Comparison of ENCODE assay signal across 28 cellular contexts in genomic region chr1:94591791-94592565, GRCh38. TPM values are rescaled to one million over a fixed set of nuclear protein-coding genes. Genes with fewer than 3 reads are reported as not detected.
DNase-seq lines count a peak whose midpoint lies in the region; ATAC-seq, FAIRE-seq and TF ChIP-seq lines count a peak whose summit lies in the region.
"Had no signal": no experiment of that assay in that cellular context is flagged by ENCODE, and none has a peak within 500 bp of the region (broad histone marks: within the 10 kb centered on the region; RNA-seq: fewer than 3 reads in every experiment).

No MANE protein-coding gene starts in this region.

- ATAC-seq in A549 (no peak), HG02885 (IDR thresholded peaks at IDR 0.05; ENCODE audit: poor library complexity, unreplicated experiment) (no peak), GM19351 (IDR thresholded peaks at IDR 0.05; ENCODE audit: unreplicated experiment) (no peak)
- ATAC-seq: activated CD8-positive, alpha-beta memory T cell treated with anti-CD3 and anti-CD28 coated beads, Interleukin-2, amount 10 ng/mL, durations not matched to agents 7 days and 5 days; activated naive CD4-positive, alpha-beta T cell treated with anti-CD3 and anti-CD28 coated beads, Interleukin-2, amount 50 U/mL, for 72 hours; body of pancreas; left colon; right cardiac atrium; stimulated activated naive CD8-positive, alpha-beta T cell treated with anti-CD3 and anti-CD28 coated beads, Interleukin-15, amount 100 ng/mL, for 72 hours; T-helper 17 cell; upper lobe of right lung had no signal

- CTCF ChIA-PET in A549 (lab: Yijun Ruan, JAX): interaction anchor here (0.6 kb wide), 1 partner anchor 30 kb away, joined by 3 read pairs; no protein-coding TSS in a partner anchor

- peaks cover 6% of the 10 kb centered on the region for H3K27me3 Mint-ChIP-seq in neural progenitor cell (ENCODE audit: insufficient read depth, low read depth)

- TF ChIP-seq CTCF in A549 (IDR thresholded peaks at IDR 0.05) (no peak), neural progenitor cell (IDR thresholded peaks at IDR 0.05) (no peak)

- H3K9me3 ChIP-seq in A549 (no peaks in the 10 kb centered on the region), neural progenitor cell (ENCODE audit: low read depth) (no peaks in the 10 kb centered on the region)
- H3K9me3 ChIP-seq: BE2C, body of pancreas, colonic mucosa, upper lobe of right lung had no signal

- POLR2A ChIA-PET in A549 (lab: Yijun Ruan, JAX): no interaction called here

- peaks cover 22% of the 10 kb centered on the region for H3F3A ChIP-seq in neural progenitor cell (ENCODE audit: low read depth)

- H3K4me2 ChIP-seq in A549 (no peak overlapping the region), neural progenitor cell (peak overlapping the region; percentile 45)

- no peaks in the 10 kb centered on the region for H3K36me3 ChIP-seq in neural progenitor cell
- H3K36me3 ChIP-seq: BE2C, colonic mucosa, upper lobe of right lung had no signal

- no peaks in the 10 kb centered on the region for H3K79me2 ChIP-seq in neural progenitor cell (ENCODE audit: low read depth)

- H3K27ac ChIP-seq in A549: no peak overlapping the region
- peak overlapping the region; percentile 27 for H3K27ac ChIP-seq in angular gyrus (ENCODE audit: low read depth, low read length)
- peak overlapping the region; percentile 95 for H3K27ac ChIP-seq in neural progenitor cell
- H3K27ac ChIP-seq: body of pancreas, colonic mucosa, upper lobe of right lung had no signal

- H2AFZ ChIP-seq in neural progenitor cell (replicated peaks): peak overlapping the region; percentile 44

- WGBS in A549 (ENCODE audit: missing lambda C conversion rate): 73% methylated on average over 7 of the region's 7 CpGs

- peak overlapping the region; percentile 98 for H3K27ac Mint-ChIP-seq in neural progenitor cell
- H3K27ac Mint-ChIP-seq: activated CD4-positive, alpha-beta T cell treated with anti-CD3 and anti-CD28 coated beads, Interleukin-2, amount 10 ng/mL, durations not matched to agents 24 days and 14 days; activated CD8-positive, alpha-beta memory T cell treated with anti-CD3 and anti-CD28 coated beads, Interleukin-2, amount 10 ng/mL, durations not matched to agents 7 days and 5 days; activated naive CD4-positive, alpha-beta T cell treated with anti-CD3 and anti-CD28 coated beads, Interleukin-2, amount 50 U/mL, for 72 hours; HFFc6; stimulated activated naive CD8-positive, alpha-beta T cell treated with anti-CD3 and anti-CD28 coated beads, Interleukin-15, amount 100 ng/mL, for 72 hours; T-helper 17 cell had no signal

- H3K4me3 Mint-ChIP-seq in neural progenitor cell: peak overlapping the region; percentile 61
- H3K4me3 Mint-ChIP-seq: activated CD4-positive, alpha-beta T cell treated with anti-CD3 and anti-CD28 coated beads, Interleukin-2, amount 10 ng/mL, durations not matched to agents 24 days and 14 days; activated CD8-positive, alpha-beta memory T cell treated with anti-CD3 and anti-CD28 coated beads, Interleukin-2, amount 10 ng/mL, durations not matched to agents 7 days and 5 days; HFFc6; stimulated activated naive CD8-positive, alpha-beta T cell treated with anti-CD3 and anti-CD28 coated beads, Interleukin-15, amount 100 ng/mL, for 72 hours; T-helper 17 cell had no signal

- TF ChIP-seq POLR2A in A549 (IDR thresholded peaks at IDR 0.05; ENCODE audit: low read length): no peak

- H3K4me1 ChIP-seq in A549 (no peaks in the 10 kb centered on the region), neural progenitor cell (peaks cover 35% of the 10 kb centered on the region)
- H3K4me1 ChIP-seq: BE2C, colonic mucosa, upper lobe of right lung had no signal

- no peak overlapping the region for H3K9ac ChIP-seq in neural progenitor cell

- no peak for DNase-seq in A549 (ENCODE audit: low read depth in 1 of 2, low spot score in 1 of 2)
- DNase-seq in globus pallidus (ENCODE audit: low spot score): peak; percentile 85
- peak; percentile 77 for DNase-seq in neural progenitor cell (ENCODE audit: low spot score)
- DNase-seq in activated gamma-delta T cell treated with Interleukin-2 at 50 U/mL for 16 hours: no peak
- DNase-seq in NCI-H2029 (lab: John Stamatoyannopoulos, UW): no peak
- DNase-seq: activated CD4-positive, alpha-beta T cell treated with anti-CD3 and anti-CD28 coated beads, Interleukin-2, amount 10 ng/mL, durations not matched to agents 24 days and 14 days; activated CD8-positive, alpha-beta memory T cell treated with anti-CD3 and anti-CD28 coated beads, Interleukin-2, amount 10 ng/mL, durations not matched to agents 7 days and 5 days; BE2C; body of pancreas; colonic mucosa; COR-L47; DND-41; HFFc6; left colon; NCI-H1092 treated with DMSO at 0.1 percent for 48 hours; NCI-H2081; NCI-H510A treated with DMSO at 0.1 percent for 48 hours; right cardiac atrium; stimulated activated CD4-positive, alpha-beta T cell treated with anti-CD3 and anti-CD28 coated beads, Interleukin-12 subunit alpha, Interleukin-12 subunit beta, amount 100 ng/mL, for 4 hours; stimulated activated naive CD8-positive, alpha-beta T cell treated with anti-CD3 and anti-CD28 coated beads, Interleukin-15, amount 100 ng/mL, for 72 hours; T-helper 17 cell; upper lobe of right lung had no signal

- TF ChIP-seq EP300 in A549 (IDR thresholded peaks at IDR 0.05): no peak

- no peaks in the 10 kb centered on the region for H3K9me3 Mint-ChIP-seq in neural progenitor cell
- H3K9me3 Mint-ChIP-seq: activated CD4-positive, alpha-beta T cell treated with anti-CD3 and anti-CD28 coated beads, Interleukin-2, amount 10 ng/mL, durations not matched to agents 24 days and 14 days; activated naive CD4-positive, alpha-beta T cell treated with anti-CD3 and anti-CD28 coated beads, Interleukin-2, amount 50 U/mL, for 72 hours; HFFc6; stimulated activated naive CD8-positive, alpha-beta T cell treated with anti-CD3 and anti-CD28 coated beads, Interleukin-15, amount 100 ng/mL, for 72 hours had no signal

- H3K4me1 Mint-ChIP-seq in neural progenitor cell: peaks cover 53% of the 10 kb centered on the region
- H3K4me1 Mint-ChIP-seq: activated CD4-positive, alpha-beta T cell treated with anti-CD3 and anti-CD28 coated beads, Interleukin-2, amount 10 ng/mL, durations not matched to agents 24 days and 14 days; activated CD8-positive, alpha-beta memory T cell treated with anti-CD3 and anti-CD28 coated beads, Interleukin-2, amount 10 ng/mL, durations not matched to agents 7 days and 5 days; stimulated activated naive CD8-positive, alpha-beta T cell treated with anti-CD3 and anti-CD28 coated beads, Interleukin-15, amount 100 ng/mL, for 72 hours had no signal

- H4K20me1 ChIP-seq in neural progenitor cell (ENCODE audit: low read depth): no peaks in the 10 kb centered on the region

- no peak for FAIRE-seq in A549 (lab: Jason Lieb, UNC)
- FAIRE-seq: A204.1, GM12891 had no signal

- H3K4me3 ChIP-seq in A549 (no peak overlapping the region), neural progenitor cell (no peak overlapping the region)
- H3K4me3 ChIP-seq: body of pancreas, colonic mucosa, upper lobe of right lung had no signal

- no peak for TF ChIP-seq RAD21 in A549 (conservative IDR thresholded peaks at IDR 0.05 in 1 of 2, IDR thresholded peaks at IDR 0.05 in 1 of 2)

- H3K27me3 ChIP-seq in neural progenitor cell: no peaks in the 10 kb centered on the region
- H3K27me3 ChIP-seq: BE2C, body of pancreas, colonic mucosa, upper lobe of right lung had no signal

- no peaks in the 10 kb centered on the region for H3K36me3 Mint-ChIP-seq in neural progenitor cell
- H3K36me3 Mint-ChIP-seq: activated CD8-positive, alpha-beta memory T cell treated with anti-CD3 and anti-CD28 coated beads, Interleukin-2, amount 10 ng/mL, durations not matched to agents 7 days and 5 days; activated naive CD4-positive, alpha-beta T cell treated with anti-CD3 and anti-CD28 coated beads, Interleukin-2, amount 50 U/mL, for 72 hours had no signal

TF ChIP-seq in A549, 52 proteins besides CTCF, POLR2A, EP300 and RAD21:
- TF ChIP-seq MAFK (IDR thresholded peaks at IDR 0.05; ENCODE audit: partially characterized antibody) (peak; percentile 26), POLR2AphosphoS2 (conservative IDR thresholded peaks at IDR 0.05; ENCODE audit: low read length) (no peak)

RNA-seq across cellular contexts. Expression of gene F3, which starts 50.4 kb away (rescaled TPM):
- 2.6 and 3.2 TPM in 2 replicates for polyA plus RNA-seq in A549 (2011; rRNA removed)
- 1.5 and 2.2 TPM in 2 replicates for polyA plus RNA-seq in A549 (2012; cell fraction: cytosol; rRNA removed)
- 1.2 and 2.9 TPM in 2 replicates for polyA plus RNA-seq in A549 (2012; cell fraction: nucleus; rRNA removed)
- 4.4 to 5.8 TPM (median 5.8 TPM) in 3 replicates for polyA plus RNA-seq in A549 (2017; fragmentation: RNase III; extraction: RNeasy Plus Mini Kit Qiagen cat#74134 plus additional on column Dnase treatment)
- 3.1 and 3.7 TPM in 2 replicates for polyA minus RNA-seq in A549 (2011; rRNA and poly(A)+ RNA removed)
- 2.3 and 6.4 TPM in 2 replicates for total RNA-seq in neural progenitor cell (ENCODE audit: low replicate concordance)

Comparison
In these comparisons a context has a peak if more than half of its experiments do, and no peak if none do; other contexts are left out.
1. DNase-seq: peak in globus pallidus (single experiment) and neural progenitor cell (single experiment); none in A549 (0 of 2), activated gamma-delta T cell treated with Interleukin-2 at 50 U/mL for 16 hours (single experiment) and NCI-H2029 (single experiment).
2. H3K27ac ChIP-seq: peak in angular gyrus (single experiment) and neural progenitor cell (single experiment); none in A549 (0 of 2).